In the genomic region with DNA sequence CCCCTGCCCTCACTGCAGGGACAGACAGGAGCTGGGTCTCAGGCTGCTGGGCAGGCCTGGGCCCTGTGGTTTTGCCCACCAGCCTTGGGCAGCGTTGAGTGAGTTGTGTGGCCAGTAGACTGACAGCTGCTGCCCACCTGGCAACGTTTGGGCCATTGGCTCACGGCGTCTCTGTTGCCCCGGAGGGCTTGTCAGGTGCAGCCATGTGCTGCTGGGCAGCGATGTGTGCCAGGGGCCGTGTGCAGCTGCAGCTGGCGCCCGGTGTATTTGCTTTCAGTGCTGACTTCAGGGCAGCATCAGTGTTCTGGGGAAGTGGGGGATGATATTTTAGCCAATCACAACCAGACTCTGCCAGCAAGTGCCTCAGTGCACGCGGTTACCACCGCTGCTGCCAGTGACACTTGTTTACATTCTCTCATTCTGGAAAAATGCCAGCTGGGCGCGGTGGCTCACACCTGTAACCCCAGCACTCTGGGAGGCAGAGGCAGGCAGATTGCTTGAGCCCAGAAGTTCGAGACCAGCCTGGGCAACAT, we compare ENCODE assay signal across 10 cellular contexts. TPM values are rescaled to one million over a fixed set of nuclear protein-coding genes. Genes with fewer than 3 reads are reported as not detected.
DNase-seq lines count a peak whose midpoint lies in the region; ATAC-seq and TF ChIP-seq lines count a peak whose summit lies in the region.
"Had no signal": no experiment of that assay in that cellular context is flagged by ENCODE, and none has a peak within 500 bp of the region (broad histone marks: within the 10 kb centered on the region; RNA-seq: fewer than 3 reads in every experiment).

No MANE protein-coding gene starts in this region.

- no peaks in the 10 kb centered on the region for H3K9me3 ChIP-seq in CD4-positive, alpha-beta memory T cell (ENCODE audit: control insufficient read depth in 1 of 2, low read length in 2 of 2)
- no peaks in the 10 kb centered on the region for H3K9me3 ChIP-seq in OCI-LY7 (ENCODE audit: low read length)

- H3K36me3 ChIP-seq in CD4-positive, alpha-beta memory T cell (ENCODE audit: insufficient read depth, low read length) = peaks cover 9% of the 10 kb centered on the region
- peaks cover 30% of the 10 kb centered on the region; the same call in 1 of the 2 replicates for H3K36me3 ChIP-seq in OCI-LY7 (ENCODE audit: insufficient read depth, low read length)

- H3K9me3 Mint-ChIP-seq in CD4-positive, alpha-beta memory T cell = no peaks in the 10 kb centered on the region

- H3K27me3 ChIP-seq in CD4-positive, alpha-beta memory T cell (ENCODE audit: insufficient read depth, low read length) = no peaks in the 10 kb centered on the region

- CTCF ChIA-PET in CD4-positive, alpha-beta memory T cell (lab: Charles Lee; ENCODE audit: partially characterized antibody) = interaction anchor here (2.0 kb wide), 1 partner anchor 31 kb away, joined by 6 read pairs; no protein-coding TSS in a partner anchor
- CTCF ChIA-PET in OCI-LY7 (lab: Charles Lee; ENCODE audit: unreplicated experiment) = interaction anchor here (0.9 kb wide), 1 partner anchor 37 kb away, joined by 3 read pairs; no protein-coding TSS in a partner anchor

- no TSS peak for BruUV-seq in OCI-LY7 (replicated peaks; lab: Mats Ljungman, UMichigan)

- intact Hi-C loops in CD4-positive, alpha-beta memory T cell (cut with micrococcal nuclease) = no loop called here
- intact Hi-C loops in OCI-LY7 (cut with micrococcal nuclease; ENCODE audit: unreplicated experiment) = no loop called here

- peaks cover 19 to 65% (median 33%) of the 10 kb centered on the region in 4 donors for H3K4me1 Mint-ChIP-seq in CD4-positive, alpha-beta memory T cell

- no peak for TF ChIP-seq CTCF in OCI-LY7 (conservative IDR thresholded peaks at IDR 0.05; ENCODE audit: low read length)

- peak; percentile 62 for ATAC-seq in HG03354 (IDR thresholded peaks at IDR 0.05; ENCODE audit: poor library complexity, severe bottlenecking, unreplicated experiment)
- ATAC-seq in HG03439 (IDR thresholded peaks at IDR 0.05; ENCODE audit: unreplicated experiment) = no peak

- peak overlapping the region; percentile 6 for H3K27ac ChIP-seq in CD4-positive, alpha-beta memory T cell (ENCODE audit: low read depth, low read length)
- peak overlapping the region; percentile 43 for H3K27ac ChIP-seq in OCI-LY7 (ENCODE audit: low read depth, low read length, poor library complexity, severe bottlenecking)
- H3K27ac ChIP-seq: parathyroid adenoma had no signal

- H2AFZ ChIP-seq in OCI-LY7 (ENCODE audit: low read length) = no peak overlapping the region
- H2AFZ ChIP-seq: parathyroid adenoma had no signal

- H3K9me2 ChIP-seq in OCI-LY7 (ENCODE audit: insufficient read depth, low read length) = no peaks in the 10 kb centered on the region

- H3K4me3 Mint-ChIP-seq in CD4-positive, alpha-beta memory T cell = peak overlapping the region in 1 of 8 donors; percentile 34

- H3K36me3 Mint-ChIP-seq in CD4-positive, alpha-beta memory T cell = peaks cover 5 to 16% of the 10 kb centered on the region in 2 donors

- H4K20me1 ChIP-seq in OCI-LY7 (ENCODE audit: insufficient read depth, low read length) = no peaks in the 10 kb centered on the region; the same call in 1 of the 2 replicates

- H3K27me3 Mint-ChIP-seq in CD4-positive, alpha-beta memory T cell = no peaks in the 10 kb centered on the region

- peak; percentile 55 to 76 (median 74) for DNase-seq in CD4-positive, alpha-beta memory T cell
- peak; percentile 79 for DNase-seq in OCI-LY7 (ENCODE audit: low spot score)
- DNase-seq in left kidney (ENCODE audit: low read depth, low spot score) = peak; percentile 65
- DNase-seq in AML-193 (lab: John Stamatoyannopoulos, UW) = no peak
- no peak for DNase-seq in NK-92 treated with Interleukin-12 subunit alpha and Interleukin-12 subunit beta, amount 100 ng/mL, for 24 hours (lab: John Stamatoyannopoulos, UW)
- DNase-seq in AG08396 (ENCODE audit: low spot score) = no peak

- peaks cover 4% of the 10 kb centered on the region; the same call in 1 of the 2 replicates for H3K79me2 ChIP-seq in OCI-LY7 (ENCODE audit: insufficient read depth, low read depth, low read length)

- H3K4me3 ChIP-seq in CD4-positive, alpha-beta memory T cell (ENCODE audit: low read length in 2 of 2) = no peak overlapping the region
- H3K4me3 ChIP-seq in OCI-LY7 (ENCODE audit: low read depth, low read length, poor library complexity, severe bottlenecking) = no peak overlapping the region

- peak overlapping the region; percentile 52 to 90 (median 86) for H3K27ac Mint-ChIP-seq in CD4-positive, alpha-beta memory T cell

- peaks cover 19% of the 10 kb centered on the region for H3K4me1 ChIP-seq in CD4-positive, alpha-beta memory T cell (ENCODE audit: insufficient read depth, low read length)
- peaks cover 16% of the 10 kb centered on the region for H3K4me1 ChIP-seq in OCI-LY7 (ENCODE audit: insufficient read depth, low read length, poor library complexity, severe bottlenecking)

- POLR2A ChIA-PET in CD4-positive, alpha-beta memory T cell (lab: Charles Lee; ENCODE audit: partially characterized antibody) = interaction anchor here (1.0 to 1.2 kb wide), 3 partner anchors 10 to 40 kb away, joined by 4 to 5 read pairs (median 4); partner anchors contain the start of gene FZR1
- POLR2A ChIA-PET in OCI-LY7 (lab: Charles Lee) = interaction anchor here (1.6 kb wide), 1 partner anchor 12 kb away, joined by 5 read pairs; no protein-coding TSS in a partner anchor

- H3K4me2 ChIP-seq in OCI-LY7 (ENCODE audit: low read length) = peak overlapping the region; percentile 28; the same call in 1 of the 2 replicates

RNA-seq across cellular contexts. Expression of gene FZR1, which starts 10.6 kb away (rescaled TPM):
- total RNA-seq in CD4-positive, alpha-beta memory T cell = 10 to 100 TPM; 73.3 to 73.7 TPM
- 10 to 100 TPM in 1 of 2 donors, 1 to 10 TPM in 1; 7.1 to 16.0 TPM for polyA plus RNA-seq in CD4-positive, alpha-beta memory T cell
- 39.8 and 61.2 TPM in 2 replicates for total RNA-seq in OCI-LY7 (2014; rRNA removed; shearing (Covaris generic))
- total RNA-seq in OCI-LY7 (2022) = 65.3 and 67.9 TPM in 2 replicates

RNA-seq across cellular contexts. Expression of gene DOHH, which starts 16.3 kb away (rescaled TPM):
- 1 to 10 TPM; 8.3 TPM for total RNA-seq in CD4-positive, alpha-beta memory T cell
- 10 to 100 TPM in 1 of 2 donors, 1 to 10 TPM in 1; 3.1 to 13.0 TPM for polyA plus RNA-seq in CD4-positive, alpha-beta memory T cell
- 12.3 and 13.1 TPM in 2 replicates for total RNA-seq in OCI-LY7 (2014; rRNA removed; shearing (Covaris generic))
- total RNA-seq in OCI-LY7 (2022) = 9.8 and 11.3 TPM in 2 replicates

RNA-seq across cellular contexts. Expression of gene TEKTIP1, which starts 22.2 kb away (rescaled TPM):
- 10 to 100 TPM in 1 of 2 experiments, 1 to 10 TPM in 1; 8.1 to 10.6 TPM for total RNA-seq in CD4-positive, alpha-beta memory T cell
- under 1 TPM in 1 of 2 donors, not detected in 1; 0.55 TPM for polyA plus RNA-seq in CD4-positive, alpha-beta memory T cell
- total RNA-seq in OCI-LY7 (2014; rRNA removed; shearing (Covaris generic)) = 0.44 and 1.1 TPM in 2 replicates
- total RNA-seq in OCI-LY7 (2022) = 7.0 and 9.7 TPM in 2 replicates
- total RNA-seq: fibroblast of villous mesenchyme had no signal

RNA-seq across cellular contexts. Expression of gene SMIM44, which starts 33.5 kb away (rescaled TPM):
- not detected for total RNA-seq in CD4-positive, alpha-beta memory T cell
- not detected for polyA plus RNA-seq in CD4-positive, alpha-beta memory T cell
- not detected in 2 replicates for total RNA-seq in OCI-LY7 (2014; rRNA removed; shearing (Covaris generic))
- not detected in 2 replicates for total RNA-seq in OCI-LY7 (2022)
- total RNA-seq: fibroblast of villous mesenchyme had no signal

RNA-seq across cellular contexts. Expression of gene SMIM24, which starts 36.4 kb away (rescaled TPM):
- total RNA-seq in CD4-positive, alpha-beta memory T cell = not detected
- not detected for polyA plus RNA-seq in CD4-positive, alpha-beta memory T cell
- total RNA-seq in OCI-LY7 (2014; rRNA removed; shearing (Covaris generic)) = 9.9 and 14.4 TPM in 2 replicates
- 6.8 and 11.3 TPM in 2 replicates for total RNA-seq in OCI-LY7 (2022)
- total RNA-seq: fibroblast of villous mesenchyme had no signal

Comparison
In these comparisons a context has a peak if more than half of its experiments do, and no peak if none do; other contexts are left out.
1. DNase-seq: peak in CD4-positive, alpha-beta memory T cell (5 of 5), OCI-LY7 (single experiment) and left kidney (single experiment); none in AML-193 (0 of 2), NK-92 treated with Interleukin-12 subunit alpha and Interleukin-12 subunit beta, amount 100 ng/mL, for 24 hours (single experiment) and AG08396 (single experiment).